Comparison of ENCODE assay signal across 26 cellular contexts in genomic region chr15:37124330-37124729, GRCh38.
"Had no signal": no experiment of that assay in that cellular context is flagged by ENCODE, and none has a peak within 500 bp of the region (broad histone marks: within the 10 kb centered on the region; RNA-seq: fewer than 3 reads in every experiment).

No MANE protein-coding gene starts in this region.

- H3K4me3 Mint-ChIP-seq: immature natural killer cell; natural killer cell; neural crest cell; stimulated activated naive CD8-positive, alpha-beta T cell treated with anti-CD3 and anti-CD28 coated beads, Interleukin-15, amount 100 ng/mL, for 72 hours had no signal

- FAIRE-seq: colon, endothelial cell of umbilical vein had no signal

- ATAC-seq: left ventricle myocardium superior; lower lobe of right lung; natural killer cell; pancreas; right lobe of liver; stimulated activated naive CD8-positive, alpha-beta T cell treated with anti-CD3 and anti-CD28 coated beads, Interleukin-15, amount 100 ng/mL, for 72 hours had no signal

- H3K27ac Mint-ChIP-seq: immature natural killer cell; natural killer cell; stimulated activated naive CD8-positive, alpha-beta T cell treated with anti-CD3 and anti-CD28 coated beads, Interleukin-15, amount 100 ng/mL, for 72 hours had no signal

- H3K27me3 Mint-ChIP-seq: stimulated activated naive CD8-positive, alpha-beta T cell treated with anti-CD3 and anti-CD28 coated beads, Interleukin-15, amount 100 ng/mL, for 72 hours had no signal

- H3K9me3 ChIP-seq: esophagus squamous epithelium, lower lobe of right lung, neutrophil, pancreas, right lobe of liver, suprapubic skin, transverse colon, vagina had no signal

- H3K27me3 ChIP-seq: pancreas, right lobe of liver, vagina had no signal

- DNase-seq: dorsolateral prefrontal cortex; effector CD8-positive, alpha-beta T cell; esophagus squamous epithelium; foreskin melanocyte; immature natural killer cell; islet precursor cell; kidney glomerular epithelial cell; left ventricle myocardium superior; lower lobe of right lung; natural killer cell; pancreas; right lobe of liver; stimulated activated CD4-positive, alpha-beta T cell treated with anti-CD3 and anti-CD28 coated beads, Interleukin-12 subunit alpha, Interleukin-12 subunit beta, amount 100 ng/mL, for 4 hours; stimulated activated CD4-positive, alpha-beta T cell treated with anti-CD3 and anti-CD28 coated beads, Interleukin-1b, Interleukin-23, amount 100 ng/mL, for 48 hours; stimulated activated CD4-positive, alpha-beta T cell treated with anti-CD3 and anti-CD28 coated beads, Interleukin-4, amount 100 ng/mL, for 1 hour; stimulated activated CD8-positive, alpha-beta memory T cell treated with anti-CD3 and anti-CD28 coated beads, Interleukin-4, amount 100 ng/mL, for 48 hours; stimulated activated naive CD4-positive, alpha-beta T cell; stimulated activated naive CD8-positive, alpha-beta T cell treated with anti-CD3 and anti-CD28 coated beads, Interleukin-15, amount 100 ng/mL, for 72 hours; transverse colon had no signal

- H3K4me1 Mint-ChIP-seq: immature natural killer cell; natural killer cell; neural crest cell; stimulated activated naive CD8-positive, alpha-beta T cell treated with anti-CD3 and anti-CD28 coated beads, Interleukin-15, amount 100 ng/mL, for 72 hours had no signal

- H3K4me3 ChIP-seq: esophagus squamous epithelium, lower lobe of right lung, pancreas, right lobe of liver, smooth muscle cell, suprapubic skin, transverse colon, vagina had no signal

- H3K36me3 ChIP-seq: esophagus squamous epithelium, lower lobe of right lung, neutrophil, pancreas, right lobe of liver, suprapubic skin, transverse colon, vagina had no signal

- H3K4me1 ChIP-seq: lower lobe of right lung, pancreas, right lobe of liver, suprapubic skin, vagina had no signal

- H3K36me3 Mint-ChIP-seq: immature natural killer cell, natural killer cell had no signal

- H3K9me3 Mint-ChIP-seq: natural killer cell; neural crest cell; stimulated activated naive CD8-positive, alpha-beta T cell treated with anti-CD3 and anti-CD28 coated beads, Interleukin-15, amount 100 ng/mL, for 72 hours had no signal
